Comparison of ENCODE assay signal across 17 cellular contexts in genomic region chr10:110267246-110267645, GRCh38. TPM values are rescaled to one million over a fixed set of nuclear protein-coding genes. Genes with fewer than 3 reads are reported as not detected.
DNase-seq lines count a peak whose midpoint lies in the region; ATAC-seq and TF ChIP-seq lines count a peak whose summit lies in the region.
"Had no signal": no experiment of that assay in that cellular context is flagged by ENCODE, and none has a peak within 500 bp of the region (broad histone marks: within the 10 kb centered on the region; RNA-seq: fewer than 3 reads in every experiment).

No MANE protein-coding gene starts in this region.

- H3K27ac ChIP-seq in right atrium auricular region (peak overlapping the region; percentile 84 to 89), caudate nucleus (ENCODE audit: low read depth, low read length) (peak overlapping the region; percentile 74), layer of hippocampus (ENCODE audit: low read depth, low read length) (peak overlapping the region; percentile 93)

- DNase-seq in right atrium auricular region (ENCODE audit: low spot score) (no peak), left cardiac atrium (no peak), caudate nucleus (lab: John Stamatoyannopoulos, UW) (no peak), foreskin fibroblast (no peak), NCI-H1436 treated with DMSO at 0.1 percent for 48 hours (lab: John Stamatoyannopoulos, UW) (no peak), HAP-1 (ENCODE audit: low spot score in 2 of 2) (no peak)
- DNase-seq: ACHN; AML-193; DMS153; GOT3; NCI-H1417 treated with DMSO at 0.1 percent for 48 hours; NCI-H2081 treated with DMSO at 0.1 percent for 48 hours; NCI-H345; NCI-H69; NK-92 treated with Interleukin-12 subunit alpha and Interleukin-12 subunit beta, amount 100 ng/mL, for 24 hours; OCI-M1 had no signal

- H3K4me1 ChIP-seq in right atrium auricular region (peaks cover 0 to 76% of the 10 kb centered on the region in 2 donors), HAP-1 (no peaks in the 10 kb centered on the region)

- H3K4me3 ChIP-seq in right atrium auricular region (no peak overlapping the region), foreskin fibroblast (ENCODE audit: low read depth in 1 of 2, low read length in 2 of 2) (no peak overlapping the region), HAP-1 (no peak overlapping the region)

- no peaks in the 10 kb centered on the region for H3K36me3 ChIP-seq in right atrium auricular region
- H3K36me3 ChIP-seq in HAP-1 (replicated peaks) = no peaks in the 10 kb centered on the region

- intact Hi-C loops in left cardiac atrium (cut with DNase I) = loop anchor here in 1 of 2 donors (5.0 kb wide), 1 partner anchor 40 kb away; no protein-coding TSS in a partner anchor

- no peaks in the 10 kb centered on the region for H3K27me3 ChIP-seq in right atrium auricular region
- no peaks in the 10 kb centered on the region for H3K27me3 ChIP-seq in layer of hippocampus (ENCODE audit: control insufficient read depth, insufficient read depth, low read length)
- H3K27me3 ChIP-seq in HAP-1 (ENCODE audit: low read depth) = no peaks in the 10 kb centered on the region

- ATAC-seq in left cardiac atrium = no peak

- no peak for TF ChIP-seq CTCF in right atrium auricular region (IDR thresholded peaks at IDR 0.05)
- TF ChIP-seq CTCF in foreskin fibroblast (IDR thresholded peaks at IDR 0.05; ENCODE audit: low read depth, low read length) = no peak

- in situ Hi-C loops in HAP-1 (cut with MboI; ENCODE audit: low sequenced_read_pairs) = loop anchor here (25.0 kb wide), 1 partner anchor 380 kb away; no protein-coding TSS in a partner anchor

- H3K9me3 ChIP-seq in right atrium auricular region = no peaks in the 10 kb centered on the region
- no peaks in the 10 kb centered on the region for H3K9me3 ChIP-seq in HAP-1

RNA-seq across cellular contexts. Expression of gene SMNDC1, which starts 37.5 kb away (rescaled TPM):
- total RNA-seq in right atrium auricular region (1 to 10 TPM; 5.0 to 5.9 TPM), left cardiac atrium (10 to 100 TPM; 21.6 to 24.4 TPM)

RNA-seq across cellular contexts. Expression of gene MXI1, which starts 59.8 kb away (rescaled TPM):
- total RNA-seq in right atrium auricular region (10 to 100 TPM; 50.8 to 78.8 TPM), left cardiac atrium (10 to 100 TPM; 38.7 to 43.0 TPM)
